In the genomic region with DNA sequence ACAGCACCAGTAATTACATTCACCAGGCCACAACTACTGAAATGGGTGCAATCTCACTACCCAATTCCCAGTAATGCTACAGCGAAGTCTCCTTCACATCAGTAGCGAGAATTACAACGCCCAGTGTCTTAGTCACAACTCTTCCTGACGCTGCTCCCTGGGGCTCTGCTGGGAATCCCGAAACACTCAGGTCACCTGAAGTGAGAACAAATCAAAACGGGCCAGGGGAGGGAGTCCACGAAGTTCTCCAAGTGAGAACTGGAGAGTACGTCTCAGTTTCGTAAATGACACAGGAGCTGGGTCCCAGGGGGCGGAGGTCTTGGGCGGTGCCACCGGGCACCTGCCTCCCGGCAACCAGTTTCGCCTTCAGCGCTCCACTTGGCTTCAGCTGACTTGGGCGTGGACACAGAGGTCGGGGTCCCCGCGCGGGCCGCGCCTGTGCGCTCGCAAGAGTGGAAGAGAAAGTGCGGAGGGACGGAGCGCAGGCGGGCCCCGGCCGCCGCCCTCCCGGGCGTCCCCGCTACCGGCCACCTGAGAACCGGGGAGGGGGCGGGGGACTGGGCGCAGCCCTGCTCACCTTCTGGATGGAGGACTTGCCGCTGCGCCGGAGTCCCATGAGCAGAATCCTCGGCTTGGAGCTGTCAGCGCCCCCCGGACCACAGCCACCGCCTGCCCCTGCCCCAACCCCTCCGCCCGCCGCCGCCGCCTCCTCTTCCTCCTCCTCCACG, we compare ENCODE assay signal across 9 cellular contexts. TPM values are rescaled to one million over a fixed set of nuclear protein-coding genes. Genes with fewer than 3 reads are reported as not detected.
DNase-seq lines count a peak whose midpoint lies in the region; ATAC-seq and TF ChIP-seq lines count a peak whose summit lies in the region.
"Had no signal": no experiment of that assay in that cellular context is flagged by ENCODE, and none has a peak within 500 bp of the region (broad histone marks: within the 10 kb centered on the region; RNA-seq: fewer than 3 reads in every experiment).

No MANE protein-coding gene starts in this region.

- H3K27ac Mint-ChIP-seq in T-helper 2 cell treated with Interferon-gamma antibody and Interleukin-4, amounts not matched to agents 5 μg/mL and 100 μg/mL, for 36 hours: peak overlapping the region; percentile 78

- H3K4me3 Mint-ChIP-seq in T-helper 2 cell treated with Interferon-gamma antibody and Interleukin-4, amounts not matched to agents 5 μg/mL and 100 μg/mL, for 36 hours: peak overlapping the region; percentile 98

- WGBS in HUES64: 2% methylated on average over 51 of the region's 51 CpGs

- no peak for TF ChIP-seq CTCF in brain microvascular endothelial cell (IDR thresholded peaks at IDR 0.05; ENCODE audit: low read depth, low read length, missing control alignments)

- no peaks in the 10 kb centered on the region for H3K27me3 ChIP-seq in HUES64 (ENCODE audit: insufficient read depth, low read length)
- no peaks in the 10 kb centered on the region for H3K27me3 ChIP-seq in brain microvascular endothelial cell (replicated peaks)
- no peaks in the 10 kb centered on the region for H3K27me3 ChIP-seq in skeletal muscle tissue (ENCODE audit: control insufficient read depth in 3 of 3, insufficient read depth in 3 of 3, low read length in 3 of 3)

- DNase-seq in DMS53 treated with DMSO at 0.1 percent for 48 hours (lab: John Stamatoyannopoulos, UW; ENCODE audit: unreplicated experiment) (peak; percentile 25), brain microvascular endothelial cell (peak; percentile 62), iPS-NIHi7 (ENCODE audit: extremely low spot score) (peak; percentile 18), OCI-M2 (lab: John Stamatoyannopoulos, UW; ENCODE audit: unreplicated experiment) (no peak)
- DNase-seq in T-helper 2 cell treated with Interferon-gamma antibody and Interleukin-4, amounts not matched to agents 5 μg/mL and 100 μg/mL, for 36 hours (ENCODE audit: low spot score): peak; percentile 54

- H3K27ac ChIP-seq in HUES64 (ENCODE audit: low read depth, low read length) (no peak overlapping the region; the same call in 1 of the 2 replicates), brain microvascular endothelial cell (peak overlapping the region; percentile 81), skeletal muscle tissue (ENCODE audit: low read depth, low read length) (peak overlapping the region; percentile 86)

- peak overlapping the region; percentile 67 for H3K9ac ChIP-seq in HUES64 (ENCODE audit: low read depth, low read length)
- H3K9ac ChIP-seq in skeletal muscle tissue (ENCODE audit: low read depth in 1 of 3, low read length in 3 of 3): peak overlapping the region; percentile 88 to 95 (median 92)

- H3K4me3 ChIP-seq in HUES64 (ENCODE audit: low read length): peak overlapping the region; percentile 96
- peak overlapping the region; percentile 91 for H3K4me3 ChIP-seq in brain microvascular endothelial cell (ENCODE audit: low read depth, low read length)
- peak overlapping the region; percentile 87 to 96 (median 95) for H3K4me3 ChIP-seq in skeletal muscle tissue (ENCODE audit: low read length in 3 of 3)

- peaks cover 28% of the 10 kb centered on the region for H3K4me1 Mint-ChIP-seq in T-helper 2 cell treated with Interferon-gamma antibody and Interleukin-4, amounts not matched to agents 5 μg/mL and 100 μg/mL, for 36 hours (ENCODE audit: low read depth)

- peaks cover 24% of the 10 kb centered on the region for H3K36me3 Mint-ChIP-seq in T-helper 2 cell treated with Interferon-gamma antibody and Interleukin-4, amounts not matched to agents 5 μg/mL and 100 μg/mL, for 36 hours (ENCODE audit: low read depth)

- no peaks in the 10 kb centered on the region for H3K9me3 Mint-ChIP-seq in T-helper 2 cell treated with Interferon-gamma antibody and Interleukin-4, amounts not matched to agents 5 μg/mL and 100 μg/mL, for 36 hours

- H3K9me3 ChIP-seq in HUES64 (ENCODE audit: insufficient read depth, low read depth, low read length) (no peaks in the 10 kb centered on the region), skeletal muscle tissue (ENCODE audit: control insufficient read depth in 3 of 3, low read length in 3 of 3) (no peaks in the 10 kb centered on the region)

- in situ Hi-C loops in brain microvascular endothelial cell (cut with HindIII; ENCODE audit: low pct_ligation_motif_present, low sequenced_read_pairs): no loop called here

- no peaks in the 10 kb centered on the region for H3K27me3 Mint-ChIP-seq in T-helper 2 cell treated with Interferon-gamma antibody and Interleukin-4, amounts not matched to agents 5 μg/mL and 100 μg/mL, for 36 hours (ENCODE audit: low read depth)

- ATAC-seq in GM21526 (IDR thresholded peaks at IDR 0.05; ENCODE audit: low FRiP score, unreplicated experiment): peak; percentile 29

- H3K4me1 ChIP-seq in HUES64 (ENCODE audit: insufficient read depth, low read length) (0 out of 2 replicates have a peak, but pooled peaks cover 4% of the 10 kb centered on the region), skeletal muscle tissue (ENCODE audit: control insufficient read depth in 3 of 3, insufficient read depth in 3 of 3, low read length in 3 of 3) (peaks cover 29 to 59% (median 35%) of the 10 kb centered on the region in 3 donors)

- H3K36me3 ChIP-seq in HUES64 (ENCODE audit: insufficient read depth, low read length) (peaks cover 41% of the 10 kb centered on the region), brain microvascular endothelial cell (replicated peaks) (peaks cover 9% of the 10 kb centered on the region), skeletal muscle tissue (ENCODE audit: control insufficient read depth in 3 of 3, insufficient read depth in 3 of 3, low read length in 3 of 3) (peaks cover 12 to 19% (median 18%) of the 10 kb centered on the region in 3 donors)

RNA-seq across cellular contexts. Expression of a gene that starts 0.6 kb away (rescaled TPM):
- 17.7 TPM for polyA plus RNA-seq in HUES64 (2013, experiment 1 of 2)
- 16.2 TPM for polyA plus RNA-seq in HUES64 (2013, experiment 2 of 2)
- total RNA-seq in skeletal muscle tissue: 17.7 TPM

RNA-seq across cellular contexts. Expression of a gene that starts 14.2 kb away (rescaled TPM):
- polyA plus RNA-seq in HUES64 (2013, experiment 1 of 2): 39.2 TPM
- polyA plus RNA-seq in HUES64 (2013, experiment 2 of 2): 36.5 TPM
- 10.4 TPM for total RNA-seq in skeletal muscle tissue

RNA-seq across cellular contexts. Expression of a gene that starts 22.4 kb away (rescaled TPM):
- not detected for polyA plus RNA-seq in HUES64 (2013, experiment 1 of 2)
- not detected for polyA plus RNA-seq in HUES64 (2013, experiment 2 of 2)
- not detected for total RNA-seq in skeletal muscle tissue
- total RNA-seq: activated CD8-positive, alpha-beta memory T cell treated with anti-CD3 and anti-CD28 coated beads for 36 hours had no signal
